In genomic region chr10:75057680-75058079, GRCh38 we compare ENCODE assay signal across 15 cellular contexts.
"Had no signal": no experiment of that assay in that cellular context is flagged by ENCODE, and none has a peak within 500 bp of the region (broad histone marks: within the 10 kb centered on the region; RNA-seq: fewer than 3 reads in every experiment).

No MANE protein-coding gene starts in this region.

- FAIRE-seq: pancreas, urothelium cell line had no signal

- H3K4me1 Mint-ChIP-seq: neural crest cell; stimulated activated naive CD8-positive, alpha-beta T cell treated with anti-CD3 and anti-CD28 coated beads, Interleukin-15, amount 100 ng/mL, for 72 hours had no signal

- H3K27me3 ChIP-seq: heart left ventricle, pancreas had no signal

- H3K27me3 Mint-ChIP-seq: activated CD4-positive, alpha-beta memory T cell treated with anti-CD3 and anti-CD28 coated beads, Interleukin-2, amount 10 ng/mL, durations not matched to agents 7 days and 5 days; stimulated activated naive CD8-positive, alpha-beta T cell treated with anti-CD3 and anti-CD28 coated beads, Interleukin-15, amount 100 ng/mL, for 72 hours had no signal

- H3K4me3 ChIP-seq: heart left ventricle, pancreas had no signal

- H3K27ac Mint-ChIP-seq: activated CD4-positive, alpha-beta memory T cell treated with anti-CD3 and anti-CD28 coated beads, Interleukin-2, amount 10 ng/mL, durations not matched to agents 7 days and 5 days; activated naive CD8-positive, alpha-beta T cell treated with anti-CD3 and anti-CD28 coated beads, Interleukin-2, amount 10 ng/mL, durations not matched to agents 7 days and 5 days; mesothelial cell of epicardium; stimulated activated naive CD8-positive, alpha-beta T cell treated with anti-CD3 and anti-CD28 coated beads, Interleukin-15, amount 100 ng/mL, for 72 hours had no signal

- DNase-seq: activated CD4-positive, alpha-beta memory T cell treated with anti-CD3 and anti-CD28 coated beads, Interleukin-2, amount 10 ng/mL, durations not matched to agents 7 days and 5 days; activated CD8-positive, alpha-beta memory T cell treated with anti-CD3 and anti-CD28 coated beads, Interleukin-2, amount 50 U/mL, for 4 hours; activated naive CD8-positive, alpha-beta T cell treated with anti-CD3 and anti-CD28 coated beads, Interleukin-2, amount 10 ng/mL, durations not matched to agents 7 days and 5 days; anterior cingulate cortex; foreskin melanocyte; heart left ventricle; left ventricle myocardium superior; pancreas; stimulated activated CD4-positive, alpha-beta T cell treated with anti-CD3 and anti-CD28 coated beads, Interleukin-15, amount 100 ng/mL, for 24 hours; stimulated activated CD4-positive, alpha-beta T cell treated with anti-CD3 and anti-CD28 coated beads, Interleukin-4, amount 100 ng/mL, for 24 hours; stimulated activated naive CD8-positive, alpha-beta T cell treated with anti-CD3 and anti-CD28 coated beads, Interleukin-15, amount 100 ng/mL, for 72 hours; T1000 had no signal

- ATAC-seq: heart left ventricle; left ventricle myocardium superior; pancreas; stimulated activated naive CD8-positive, alpha-beta T cell treated with anti-CD3 and anti-CD28 coated beads, Interleukin-15, amount 100 ng/mL, for 72 hours had no signal

- H3K36me3 Mint-ChIP-seq: activated naive CD8-positive, alpha-beta T cell treated with anti-CD3 and anti-CD28 coated beads, Interleukin-2, amount 10 ng/mL, durations not matched to agents 7 days and 5 days; mesothelial cell of epicardium had no signal

- H3K4me1 ChIP-seq: pancreas had no signal

- H3K27ac ChIP-seq: heart left ventricle, pancreas had no signal

- H3K4me3 Mint-ChIP-seq: activated CD4-positive, alpha-beta memory T cell treated with anti-CD3 and anti-CD28 coated beads, Interleukin-2, amount 10 ng/mL, durations not matched to agents 7 days and 5 days; activated naive CD8-positive, alpha-beta T cell treated with anti-CD3 and anti-CD28 coated beads, Interleukin-2, amount 10 ng/mL, durations not matched to agents 7 days and 5 days; mesothelial cell of epicardium; neural crest cell; stimulated activated naive CD8-positive, alpha-beta T cell treated with anti-CD3 and anti-CD28 coated beads, Interleukin-15, amount 100 ng/mL, for 72 hours had no signal

- H3K9me3 Mint-ChIP-seq: activated CD4-positive, alpha-beta memory T cell treated with anti-CD3 and anti-CD28 coated beads, Interleukin-2, amount 10 ng/mL, durations not matched to agents 7 days and 5 days; activated naive CD8-positive, alpha-beta T cell treated with anti-CD3 and anti-CD28 coated beads, Interleukin-2, amount 10 ng/mL, durations not matched to agents 7 days and 5 days; neural crest cell; stimulated activated naive CD8-positive, alpha-beta T cell treated with anti-CD3 and anti-CD28 coated beads, Interleukin-15, amount 100 ng/mL, for 72 hours had no signal

- H3K9me3 ChIP-seq: heart left ventricle, pancreas had no signal

- H3K36me3 ChIP-seq: heart left ventricle, pancreas had no signal
